ENCODE assay signal across 2 cellular contexts in genomic region chr9:113956901-113957777, GRCh38.
TF ChIP-seq lines count a peak whose summit lies in the region.

No MANE protein-coding gene starts in this region.

TF ChIP-seq in A549, 52 proteins besides CTCF, POLR2A, EP300 and RAD21:
- TF ChIP-seq, protein P1, sequence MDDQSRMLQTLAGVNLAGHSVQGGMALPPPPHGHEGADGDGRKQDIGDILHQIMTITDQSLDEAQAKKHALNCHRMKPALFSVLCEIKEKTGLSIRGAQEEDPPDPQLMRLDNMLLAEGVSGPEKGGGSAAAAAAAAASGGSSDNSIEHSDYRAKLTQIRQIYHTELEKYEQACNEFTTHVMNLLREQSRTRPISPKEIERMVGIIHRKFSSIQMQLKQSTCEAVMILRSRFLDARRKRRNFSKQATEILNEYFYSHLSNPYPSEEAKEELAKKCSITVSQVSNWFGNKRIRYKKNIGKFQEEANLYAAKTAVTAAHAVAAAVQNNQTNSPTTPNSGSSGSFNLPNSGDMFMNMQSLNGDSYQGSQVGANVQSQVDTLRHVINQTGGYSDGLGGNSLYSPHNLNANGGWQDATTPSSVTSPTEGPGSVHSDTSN (IDR thresholded peaks at IDR 0.05): no peak
- no peak for TF ChIP-seq FOSL2 (IDR thresholded peaks at IDR 0.05)
- TF ChIP-seq FOSL2 (CRISPR knock-in tag; IDR thresholded peaks at IDR 0.05): no peak
- TF ChIP-seq RNF2 (IDR thresholded peaks at IDR 0.05; ENCODE audit: borderline replicate concordance, low read depth): no peak
- TF ChIP-seq NFE2L2 (conservative IDR thresholded peaks at IDR 0.05; ENCODE audit: low read length): no peak
- no peak for TF ChIP-seq POLR2AphosphoS2 (conservative IDR thresholded peaks at IDR 0.05; ENCODE audit: low read length)
- TF ChIP-seq EHMT2 (IDR thresholded peaks at IDR 0.05; ENCODE audit: low read depth): no peak
TF ChIP-seq in A549: peak in this region for 0.

TF ChIP-seq in IMR-90, 13 proteins besides CTCF, POLR2A, EP300 and RAD21:
- TF ChIP-seq, protein P2, sequence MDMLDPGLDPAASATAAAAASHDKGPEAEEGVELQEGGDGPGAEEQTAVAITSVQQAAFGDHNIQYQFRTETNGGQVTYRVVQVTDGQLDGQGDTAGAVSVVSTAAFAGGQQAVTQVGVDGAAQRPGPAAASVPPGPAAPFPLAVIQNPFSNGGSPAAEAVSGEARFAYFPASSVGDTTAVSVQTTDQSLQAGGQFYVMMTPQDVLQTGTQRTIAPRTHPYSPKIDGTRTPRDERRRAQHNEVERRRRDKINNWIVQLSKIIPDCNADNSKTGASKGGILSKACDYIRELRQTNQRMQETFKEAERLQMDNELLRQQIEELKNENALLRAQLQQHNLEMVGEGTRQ (IDR thresholded peaks at IDR 0.05; ENCODE audit: low read depth, low read length): no peak
- TF ChIP-seq MAZ (IDR thresholded peaks at IDR 0.05; ENCODE audit: borderline replicate concordance, low read depth, low read length) (no peak), CEBPB (IDR thresholded peaks at IDR 0.05; ENCODE audit: low read depth, low read length) (no peak), BHLHE40 (IDR thresholded peaks at IDR 0.05; ENCODE audit: low read depth, low read length) (no peak), NFE2L2 (IDR thresholded peaks at IDR 0.05; ENCODE audit: low read depth, low read length) (no peak), CHD1 (IDR thresholded peaks at IDR 0.05; ENCODE audit: low read depth, low read length) (no peak), SMC3 (IDR thresholded peaks at IDR 0.05; ENCODE audit: low read depth, low read length) (no peak)
